8 cellular contexts compared by ENCODE assay signal in genomic region chr17:76698466-76698977, GRCh38. TPM values are rescaled to one million over a fixed set of nuclear protein-coding genes. Genes with fewer than 3 reads are reported as not detected.
DNase-seq lines count a peak whose midpoint lies in the region; ATAC-seq and TF ChIP-seq lines count a peak whose summit lies in the region.
"Not testable (repeated sequence)": the region's sequence is repeated elsewhere in the genome, so short reads cannot be mapped to it uniquely, and the experiment has no call there.

No MANE protein-coding gene starts in this region.

- ATAC-seq in effector memory CD8-positive, alpha-beta T cell (replicated peaks); heart right ventricle; psoas muscle: not testable (repeated sequence)

- H3K9me3 Mint-ChIP-seq in effector memory CD8-positive, alpha-beta T cell, result not testable (repeated sequence)

- H3K4me1 ChIP-seq in adrenal gland (replicated peaks in 1 of 2) (peaks cover 75 to 86% of the 10 kb centered on the region in 2 donors), heart right ventricle (peaks cover 46 to 100% (median 90%) of the 10 kb centered on the region in 9 donors), muscle layer of colon (ENCODE audit: insufficient read depth, low read length) (peaks cover 79% of the 10 kb centered on the region), psoas muscle (peaks cover 52% of the 10 kb centered on the region), stomach (peaks cover 29 to 87% (median 59%) of the 10 kb centered on the region in 4 donors), uterus (peaks cover 7 to 34% of the 10 kb centered on the region in 2 donors)

- H3K36me3 ChIP-seq in adrenal gland (replicated peaks in 1 of 2); muscle layer of colon (ENCODE audit: insufficient read depth, low read length); psoas muscle (ENCODE audit: insufficient read depth in 1 of 2, low read depth in 1 of 2); stomach; uterus: not testable (repeated sequence)
- peaks cover 0 to 10% (median 0%) of the 10 kb centered on the region in 9 donors for H3K36me3 ChIP-seq in heart right ventricle

- H3K4me3 Mint-ChIP-seq in effector memory CD8-positive, alpha-beta T cell, result not testable (repeated sequence)

- peaks cover 27 to 30% of the 10 kb centered on the region in 2 donors for H3K4me1 Mint-ChIP-seq in effector memory CD8-positive, alpha-beta T cell (ENCODE audit: low read depth in 2 of 2)

- H3K27ac ChIP-seq in adrenal gland, result peak overlapping the region in 3 of 5 donors; percentile 92 to 99 (median 95)
- H3K27ac ChIP-seq in heart right ventricle, result peak overlapping the region; percentile 88 to 99 (median 96)
- peak overlapping the region; percentile 92 for H3K27ac ChIP-seq in muscle layer of colon (ENCODE audit: low read depth, low read length)
- peak overlapping the region; percentile 97 for H3K27ac ChIP-seq in psoas muscle
- peak overlapping the region in 4 of 5 donors; percentile 77 to 87 (median 86) for H3K27ac ChIP-seq in stomach
- H3K27ac ChIP-seq in uterus, result peak overlapping the region; percentile 90 to 96

- not testable (repeated sequence) for H3K36me3 Mint-ChIP-seq in effector memory CD8-positive, alpha-beta T cell (ENCODE audit: insufficient read depth)

- H3K27ac Mint-ChIP-seq in effector memory CD8-positive, alpha-beta T cell, result peak overlapping the region; percentile 60 to 81

- not testable (repeated sequence) for H3K27me3 ChIP-seq in adrenal gland; heart right ventricle; muscle layer of colon (ENCODE audit: control insufficient read depth in 1 of 2, insufficient read depth in 2 of 2, low read length in 2 of 2); psoas muscle (ENCODE audit: insufficient read depth in 3 of 3, low read length in 2 of 3); stomach; uterus

- not testable (repeated sequence) for H3K9ac ChIP-seq in muscle layer of colon (ENCODE audit: low read length)

- peak; percentile 68 for DNase-seq in EH (ENCODE audit: low read depth)
- not testable (repeated sequence) for DNase-seq in adrenal gland; effector memory CD8-positive, alpha-beta T cell; heart right ventricle; psoas muscle; stomach; uterus

- WGBS in adrenal gland, 4 donors, result 70 to 81% (median 79%) methylated on average over 6 to 7 of the region's 7 CpGs
- 55 to 68% methylated on average over 7 of the region's 7 CpGs for WGBS in heart right ventricle, 2 donors
- 62 to 90% (median 72%) methylated on average over 7 of the region's 7 CpGs for WGBS in psoas muscle, 3 donors
- 83 to 94% (median 93%) methylated on average over 7 of the region's 7 CpGs for WGBS in stomach, 5 donors

- TF ChIP-seq EP300 in stomach (IDR thresholded peaks at IDR 0.05), result not testable (repeated sequence)

- TF ChIP-seq POLR2A in adrenal gland (IDR thresholded peaks at IDR 0.05); stomach (IDR thresholded peaks at IDR 0.05); uterus (IDR thresholded peaks at IDR 0.05): not testable (repeated sequence)

- H3K4me3 ChIP-seq in adrenal gland; heart right ventricle; muscle layer of colon (ENCODE audit: low read depth in 1 of 2, low read length in 2 of 2); psoas muscle; stomach; uterus: not testable (repeated sequence)

- intact Hi-C loops in adrenal gland (cut with DNase I); heart right ventricle (cut with DNase I); psoas muscle (cut with DNase I); stomach (cut with DNase I; ENCODE audit: low total_unique reads); uterus (cut with DNase I; ENCODE audit: low total_unique reads): not testable (repeated sequence)

- H3K9me3 ChIP-seq in adrenal gland (replicated peaks in 1 of 3); heart right ventricle; muscle layer of colon (ENCODE audit: low read length); psoas muscle; stomach; uterus: not testable (repeated sequence)

- not testable (repeated sequence) for TF ChIP-seq CTCF in adrenal gland (IDR thresholded peaks at IDR 0.05); heart right ventricle (IDR thresholded peaks at IDR 0.05); psoas muscle (IDR thresholded peaks at IDR 0.05); stomach (IDR thresholded peaks at IDR 0.05); uterus (IDR thresholded peaks at IDR 0.05)

- not testable (repeated sequence) for H3K27me3 Mint-ChIP-seq in effector memory CD8-positive, alpha-beta T cell

RNA-seq across cellular contexts. Expression of gene MXRA7, which starts 12.2 kb away (rescaled TPM):
- total RNA-seq in adrenal gland, result 100 to 1,000 TPM; 200 to 541 (median 356) TPM
- polyA plus RNA-seq in adrenal gland, result 100 to 1,000 TPM in 2 of 3 donors, 10 to 100 TPM in 1; 81.5 to 573 (median 167) TPM
- total RNA-seq in heart right ventricle, result 100 to 1,000 TPM; 298 to 586 (median 488) TPM
- polyA plus RNA-seq in heart right ventricle, result 100 to 1,000 TPM; 121 to 199 TPM
- 10 to 100 TPM; 40.8 to 75.1 (median 52.0) TPM for total RNA-seq in psoas muscle
- 10 to 100 TPM; 34.6 to 43.2 (median 37.6) TPM for polyA plus RNA-seq in psoas muscle
- total RNA-seq in stomach, result 100 to 1,000 TPM in 2 of 5 donors, 10 to 100 TPM in 3; 41.4 to 209 (median 86.9) TPM
- 100 to 1,000 TPM in 1 of 3 donors, 10 to 100 TPM in 2; 44.5 to 102 (median 54.5) TPM for polyA plus RNA-seq in stomach
- 100 to 1,000 TPM; 174 to 250 (median 197) TPM for total RNA-seq in uterus

RNA-seq across cellular contexts. Expression of gene JMJD6, which starts 27.9 kb away (rescaled TPM):
- 100 to 1,000 TPM in 1 of 8 donors, 10 to 100 TPM in 7; 23.5 to 105 (median 36.3) TPM for total RNA-seq in adrenal gland
- 10 to 100 TPM; 53.7 to 66.9 (median 58.8) TPM for polyA plus RNA-seq in adrenal gland
- total RNA-seq in heart right ventricle, result 10 to 100 TPM; 34.6 to 79.3 (median 43.2) TPM
- 10 to 100 TPM; 36.1 to 56.5 TPM for polyA plus RNA-seq in heart right ventricle
- 10 to 100 TPM; 30.8 to 61.9 (median 53.6) TPM for total RNA-seq in psoas muscle
- 10 to 100 TPM; 32.3 to 81.9 (median 51.6) TPM for polyA plus RNA-seq in psoas muscle
- total RNA-seq in stomach, result 10 to 100 TPM in 3 of 5 donors, 1 to 10 TPM in 2; 9.3 to 47.3 (median 16.5) TPM
- polyA plus RNA-seq in stomach, result 10 to 100 TPM; 25.8 to 32.5 (median 28.5) TPM
- total RNA-seq in uterus, result 10 to 100 TPM in 3 of 4 donors, 1 to 10 TPM in 1; 5.9 to 40.8 (median 21.2) TPM

RNA-seq across cellular contexts. Expression of gene METTL23, which starts 28.1 kb away (rescaled TPM):
- total RNA-seq in adrenal gland, result 10 to 100 TPM; 24.6 to 91.5 (median 37.7) TPM
- polyA plus RNA-seq in adrenal gland, result 10 to 100 TPM; 48.0 to 84.9 (median 54.5) TPM
- total RNA-seq in heart right ventricle, result 10 to 100 TPM; 18.0 to 29.9 (median 24.7) TPM
- 10 to 100 TPM; 24.5 to 41.8 TPM for polyA plus RNA-seq in heart right ventricle
- 10 to 100 TPM; 19.0 to 27.0 (median 24.3) TPM for total RNA-seq in psoas muscle
- polyA plus RNA-seq in psoas muscle, result 10 to 100 TPM; 30.8 to 54.0 (median 36.5) TPM
- total RNA-seq in stomach, result 10 to 100 TPM in 4 of 5 donors, 1 to 10 TPM in 1; 1.2 to 72.1 (median 15.5) TPM
- polyA plus RNA-seq in stomach, result 10 to 100 TPM; 35.4 to 42.0 (median 35.6) TPM
- total RNA-seq in uterus, result 10 to 100 TPM; 13.8 to 32.5 (median 21.6) TPM

RNA-seq across cellular contexts. Expression of gene SRSF2, which starts 38.6 kb away (rescaled TPM):
- total RNA-seq in adrenal gland (100 to 1,000 TPM; 115 to 242 (median 212) TPM), heart right ventricle (100 to 1,000 TPM in 1 of 10 donors, 10 to 100 TPM in 9; 58.8 to 103 (median 76.3) TPM), psoas muscle (100 to 1,000 TPM in 2 of 4 donors, 10 to 100 TPM in 2; 57.9 to 128 (median 90.6) TPM), stomach (100 to 1,000 TPM; 166 to 340 (median 280) TPM), uterus (100 to 1,000 TPM; 127 to 753 (median 167) TPM)
- polyA plus RNA-seq in adrenal gland (100 to 1,000 TPM; 103 to 269 (median 151) TPM), heart right ventricle (100 to 1,000 TPM in 1 of 2 donors, 10 to 100 TPM in 1; 93.4 to 109 TPM), psoas muscle (100 to 1,000 TPM in 2 of 3 donors, 10 to 100 TPM in 1; 81.9 to 135 (median 118) TPM), stomach (100 to 1,000 TPM in 2 of 3 donors, 10 to 100 TPM in 1; 96.4 to 166 (median 106) TPM)

RNA-seq across cellular contexts. Expression of gene MFSD11, which starts 39.4 kb away (rescaled TPM):
- total RNA-seq in adrenal gland, result 10 to 100 TPM; 24.2 to 50.0 (median 31.8) TPM
- 10 to 100 TPM in 2 of 3 donors, 1 to 10 TPM in 1; 9.4 to 20.4 (median 11.8) TPM for polyA plus RNA-seq in adrenal gland
- total RNA-seq in heart right ventricle, result 10 to 100 TPM; 25.1 to 34.4 (median 29.6) TPM
- 10 to 100 TPM in 1 of 2 donors, 1 to 10 TPM in 1; 9.2 to 23.2 TPM for polyA plus RNA-seq in heart right ventricle
- 10 to 100 TPM; 18.7 to 26.5 (median 22.0) TPM for total RNA-seq in psoas muscle
- polyA plus RNA-seq in psoas muscle, result 10 to 100 TPM; 10.1 to 27.4 (median 10.3) TPM
- 10 to 100 TPM in 4 of 5 donors, 1 to 10 TPM in 1; 7.0 to 66.1 (median 46.8) TPM for total RNA-seq in stomach
- 10 to 100 TPM in 1 of 3 donors, 1 to 10 TPM in 2; 7.2 to 11.2 (median 9.3) TPM for polyA plus RNA-seq in stomach
- total RNA-seq in uterus, result 10 to 100 TPM; 32.0 to 69.2 (median 45.2) TPM
